In genomic region chr17:58527306-58527705, GRCh38 we compare ENCODE assay signal across 10 cellular contexts. TPM values are rescaled to one million over a fixed set of nuclear protein-coding genes. Genes with fewer than 3 reads are reported as not detected.
A peak's percentile ranks its signal among the peaks of the same experiment; 100 is the strongest.
DNase-seq lines count a peak whose midpoint lies in the region; ATAC-seq and TF ChIP-seq lines count a peak whose summit lies in the region.
"Had no signal": no experiment of that assay in that cellular context is flagged by ENCODE, and none has a peak within 500 bp of the region (broad histone marks: within the 10 kb centered on the region; RNA-seq: fewer than 3 reads in every experiment).

No MANE protein-coding gene starts in this region.

- no peaks in the 10 kb centered on the region for H4K20me1 ChIP-seq in Loucy (ENCODE audit: insufficient read depth, low read length, poor library complexity, severe bottlenecking)

- peak; percentile 53 for TF ChIP-seq CTCF in Loucy (conservative IDR thresholded peaks at IDR 0.05; ENCODE audit: low read length)
- no peak for TF ChIP-seq CTCF in osteocyte (IDR thresholded peaks at IDR 0.05)

- H3K27ac Mint-ChIP-seq in osteocyte (ENCODE audit: unreplicated experiment), result peak overlapping the region; percentile 93
- no peak overlapping the region for H3K27ac Mint-ChIP-seq in activated T-cell treated with anti-CD3 and anti-CD28 coated beads, Interleukin-2, amount 50 U/mL, for 24 hours
- H3K27ac Mint-ChIP-seq: activated naive CD8-positive, alpha-beta T cell treated with anti-CD3 and anti-CD28 coated beads, Interleukin-2, amount 50 U/mL, for 24 hours had no signal

- H3K4me1 ChIP-seq in Loucy (ENCODE audit: insufficient read depth, low read length, poor library complexity, severe bottlenecking), result peaks cover 14% of the 10 kb centered on the region

- no peaks in the 10 kb centered on the region for H3K36me3 ChIP-seq in Loucy (ENCODE audit: insufficient read depth, low read length)

- H3K79me2 ChIP-seq in Loucy (ENCODE audit: insufficient read depth, low read length), result no peaks in the 10 kb centered on the region

- peaks cover 4% of the 10 kb centered on the region for H3K36me3 Mint-ChIP-seq in osteocyte (ENCODE audit: unreplicated experiment)
- H3K36me3 Mint-ChIP-seq in activated T-cell treated with anti-CD3 and anti-CD28 coated beads, Interleukin-2, amount 50 U/mL, for 24 hours (ENCODE audit: low read depth), result no peaks in the 10 kb centered on the region

- no peak for ATAC-seq in HG03097 (IDR thresholded peaks at IDR 0.05; ENCODE audit: low FRiP score, unreplicated experiment)
- ATAC-seq: activated naive CD8-positive, alpha-beta T cell treated with anti-CD3 and anti-CD28 coated beads, Interleukin-2, amount 50 U/mL, for 24 hours had no signal

- no peaks in the 10 kb centered on the region for H3K9me3 Mint-ChIP-seq in osteocyte (ENCODE audit: unreplicated experiment)
- no peaks in the 10 kb centered on the region for H3K9me3 Mint-ChIP-seq in activated T-cell treated with anti-CD3 and anti-CD28 coated beads, Interleukin-2, amount 50 U/mL, for 24 hours
- H3K9me3 Mint-ChIP-seq: activated naive CD8-positive, alpha-beta T cell treated with anti-CD3 and anti-CD28 coated beads, Interleukin-2, amount 50 U/mL, for 24 hours had no signal

- H3K27ac ChIP-seq in caudate nucleus (ENCODE audit: low read depth, low read length), result peak overlapping the region; percentile 99

- H3K4me2 ChIP-seq in Loucy (ENCODE audit: low read depth, low read length, poor library complexity, severe bottlenecking), result peak overlapping the region; percentile 7

- peaks cover 70% of the 10 kb centered on the region for H3K4me1 Mint-ChIP-seq in osteocyte (ENCODE audit: unreplicated experiment)
- H3K4me1 Mint-ChIP-seq in activated T-cell treated with anti-CD3 and anti-CD28 coated beads, Interleukin-2, amount 50 U/mL, for 24 hours (ENCODE audit: low read depth), result peaks cover 3% of the 10 kb centered on the region

- H3K4me3 Mint-ChIP-seq in osteocyte (ENCODE audit: unreplicated experiment), result no peak overlapping the region
- H3K4me3 Mint-ChIP-seq in activated T-cell treated with anti-CD3 and anti-CD28 coated beads, Interleukin-2, amount 50 U/mL, for 24 hours, result no peak overlapping the region
- H3K4me3 Mint-ChIP-seq: activated naive CD8-positive, alpha-beta T cell treated with anti-CD3 and anti-CD28 coated beads, Interleukin-2, amount 50 U/mL, for 24 hours had no signal

- no peaks in the 10 kb centered on the region for H3K27me3 ChIP-seq in Loucy (ENCODE audit: insufficient read depth, low read length, poor library complexity, severe bottlenecking)

- no peaks in the 10 kb centered on the region for H3K27me3 Mint-ChIP-seq in osteocyte (ENCODE audit: unreplicated experiment)
- peaks cover 22% of the 10 kb centered on the region for H3K27me3 Mint-ChIP-seq in activated T-cell treated with anti-CD3 and anti-CD28 coated beads, Interleukin-2, amount 50 U/mL, for 24 hours

- DNase-seq in ELR (ENCODE audit: low read depth) (peak; percentile 26), caudate nucleus (lab: John Stamatoyannopoulos, UW) (peak in 5 of 61 donors; percentile 40 to 59 (median 43)), osteocyte (ENCODE audit: extremely low spot score, unreplicated experiment) (no peak), NCI-H187 treated with DMSO at 0.1 percent for 48 hours (lab: John Stamatoyannopoulos, UW) (no peak)
- no peak for DNase-seq in activated effector memory CD4-positive, alpha-beta T cell treated with anti-CD3 and anti-CD28 coated beads, Interleukin-2, amount 50 U/mL, for 16 hours
- no peak for DNase-seq in activated T-cell treated with anti-CD3 and anti-CD28 coated beads, Interleukin-2, amount 50 U/mL, for 24 hours
- DNase-seq: activated naive CD8-positive, alpha-beta T cell treated with anti-CD3 and anti-CD28 coated beads, Interleukin-2, amount 50 U/mL, for 24 hours; NCI-H446 had no signal

- H3K9ac ChIP-seq in Loucy (ENCODE audit: low read depth, low read length, poor library complexity, severe bottlenecking), result peak overlapping the region; percentile 47

- H3F3A ChIP-seq in Loucy (ENCODE audit: low read depth), result no peaks in the 10 kb centered on the region

- no peaks in the 10 kb centered on the region for H3K9me2 ChIP-seq in Loucy (replicated peaks; ENCODE audit: low read depth, low read length)

- H3K4me3 ChIP-seq in Loucy (ENCODE audit: low read length, poor library complexity, severe bottlenecking), result no peak overlapping the region

- H3K9me3 ChIP-seq in Loucy (ENCODE audit: insufficient read depth, low read depth, low read length), result no peaks in the 10 kb centered on the region

- H2AFZ ChIP-seq in Loucy (ENCODE audit: low read length), result peak overlapping the region; percentile 35

RNA-seq across cellular contexts. Expression of gene MTMR4, which starts 12.9 kb away (rescaled TPM):
- 47.3 and 47.4 TPM in 2 replicates for total RNA-seq in osteocyte

RNA-seq across cellular contexts. Expression of gene HSF5, which starts 39.1 kb away (rescaled TPM):
- not detected in 2 replicates for total RNA-seq in osteocyte
